In the genomic region with DNA sequence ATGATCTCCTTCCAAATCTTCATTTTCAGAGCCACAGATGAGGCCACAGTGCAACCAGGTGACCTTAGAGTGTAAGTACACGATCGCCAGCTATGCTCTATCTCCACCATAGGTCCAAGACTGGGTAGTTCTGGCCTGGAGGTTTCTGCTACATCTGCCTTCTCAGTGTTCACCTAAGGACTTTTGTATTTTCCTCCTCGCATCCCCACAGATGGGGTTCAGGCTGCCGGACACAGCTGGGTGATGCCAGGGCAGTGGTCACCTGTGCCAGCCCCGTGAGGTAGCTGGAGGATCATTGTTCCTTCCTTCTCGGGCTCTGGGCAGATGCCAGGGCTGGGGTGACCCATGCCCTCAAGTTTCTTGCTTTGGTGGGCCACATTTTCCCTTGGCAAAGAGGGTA, we compare ENCODE assay signal across 8 cellular contexts. TPM values are rescaled to one million over a fixed set of nuclear protein-coding genes. Genes with fewer than 3 reads are reported as not detected.
DNase-seq lines count a peak whose midpoint lies in the region; TF ChIP-seq lines count a peak whose summit lies in the region.
"Not testable (repeated sequence)": the region's sequence is repeated elsewhere in the genome, so short reads cannot be mapped to it uniquely, and the experiment has no call there.

A gene (minus strand): TSS at position 101 of the 400 bp plus-strand sequence.

- not testable (repeated sequence) for H3K27me3 Mint-ChIP-seq in IgD-negative memory B cell; activated CD4-positive, alpha-beta T cell treated with anti-CD3 and anti-CD28 coated beads, Interleukin-2, amount 10 ng/mL, durations not matched to agents 24 days and 14 days

- not testable (repeated sequence) for H3K36me3 Mint-ChIP-seq in IgD-negative memory B cell; activated CD4-positive, alpha-beta T cell treated with anti-CD3 and anti-CD28 coated beads, Interleukin-2, amount 10 ng/mL, durations not matched to agents 24 days and 14 days (ENCODE audit: low read depth)

- H3K36me3 ChIP-seq in ascending aorta; esophagus (ENCODE audit: control insufficient read depth in 2 of 2, insufficient read depth in 2 of 2, low read length in 1 of 2); left ventricle myocardium inferior: not testable (repeated sequence)

- not testable (repeated sequence) for H3K4me1 Mint-ChIP-seq in IgD-negative memory B cell; activated CD4-positive, alpha-beta T cell treated with anti-CD3 and anti-CD28 coated beads, Interleukin-2, amount 10 ng/mL, durations not matched to agents 24 days and 14 days

- H3K27ac ChIP-seq in ascending aorta; esophagus (ENCODE audit: low read depth in 2 of 2, low read length in 1 of 2); left ventricle myocardium inferior (replicated peaks): not testable (repeated sequence)

- not testable (repeated sequence) for H3K4me3 Mint-ChIP-seq in IgD-negative memory B cell; activated CD4-positive, alpha-beta T cell treated with anti-CD3 and anti-CD28 coated beads, Interleukin-2, amount 10 ng/mL, durations not matched to agents 24 days and 14 days

- not testable (repeated sequence) for H3K27ac Mint-ChIP-seq in IgD-negative memory B cell; activated CD4-positive, alpha-beta T cell treated with anti-CD3 and anti-CD28 coated beads, Interleukin-2, amount 10 ng/mL, durations not matched to agents 24 days and 14 days

- not testable (repeated sequence) for H3K9me3 ChIP-seq in ascending aorta; esophagus (ENCODE audit: control insufficient read depth in 2 of 2, insufficient read depth in 1 of 2, low read depth in 1 of 2, low read length in 1 of 2); left ventricle myocardium inferior (replicated peaks); mononuclear cell (ENCODE audit: low read depth, low read length)

- WGBS in esophagus, 2 donors, result 87 to 95% methylated on average over 2 of the region's 6 CpGs

- H3K4me3 ChIP-seq in ascending aorta; esophagus (ENCODE audit: low read depth in 1 of 2, low read length in 2 of 2); left ventricle myocardium inferior; mononuclear cell (ENCODE audit: low read length): not testable (repeated sequence)

- H3K4me1 ChIP-seq in ascending aorta; esophagus (ENCODE audit: control insufficient read depth in 2 of 2, insufficient read depth in 2 of 2, low read length in 1 of 2); left ventricle myocardium inferior; mononuclear cell (ENCODE audit: insufficient read depth, low read length): not testable (repeated sequence)

- intact Hi-C loops in activated CD4-positive, alpha-beta T cell treated with anti-CD3 and anti-CD28 coated beads, Interleukin-2, amount 10 ng/mL, durations not matched to agents 24 days and 14 days (cut with micrococcal nuclease); ascending aorta (cut with DNase I); left ventricle myocardium inferior (cut with micrococcal nuclease): not testable (repeated sequence)

- H3K9me3 Mint-ChIP-seq in IgD-negative memory B cell; activated CD4-positive, alpha-beta T cell treated with anti-CD3 and anti-CD28 coated beads, Interleukin-2, amount 10 ng/mL, durations not matched to agents 24 days and 14 days: not testable (repeated sequence)

- not testable (repeated sequence) for DNase-seq in activated CD4-positive, alpha-beta T cell treated with anti-CD3 and anti-CD28 coated beads, Interleukin-2, amount 10 ng/mL, durations not matched to agents 24 days and 14 days; ascending aorta (ENCODE audit: low spot score in 2 of 2); left ventricle myocardium inferior; renal cortical epithelial cell (ENCODE audit: low read depth); ureter (ENCODE audit: low spot score)

- not testable (repeated sequence) for TF ChIP-seq CTCF in ascending aorta (IDR thresholded peaks at IDR 0.05); left ventricle myocardium inferior (IDR thresholded peaks at IDR 0.05; ENCODE audit: borderline replicate concordance)

- H3K27me3 ChIP-seq in ascending aorta; esophagus (ENCODE audit: control insufficient read depth in 1 of 2, insufficient read depth in 2 of 2, low read length in 2 of 2); left ventricle myocardium inferior (ENCODE audit: low read depth); mononuclear cell (ENCODE audit: insufficient read depth, low read length): not testable (repeated sequence)

RNA-seq across cellular contexts. Expression of the gene that starts here (rescaled TPM):
- polyA plus RNA-seq in IgD-negative memory B cell (11.7 TPM), esophagus (10 to 100 TPM; 23.2 to 67.5 TPM)
- 77.8 and 78.8 TPM in 2 replicates for total RNA-seq in activated CD4-positive, alpha-beta T cell treated with anti-CD3 and anti-CD28 coated beads, Interleukin-2, amount 10 ng/mL, durations not matched to agents 24 days and 14 days
- total RNA-seq in ascending aorta (43.2 TPM), left ventricle myocardium inferior (13.8 TPM), mononuclear cell (38.7 TPM), renal cortical epithelial cell (7.8 and 31.8 TPM in 2 replicates), ureter (138 TPM)
